9 cellular contexts compared by ENCODE assay signal in genomic region chr12:750356-751191, GRCh38. TPM values are rescaled to one million over a fixed set of nuclear protein-coding genes. Genes with fewer than 3 reads are reported as not detected.
DNase-seq lines count a peak whose midpoint lies in the region; ATAC-seq and TF ChIP-seq lines count a peak whose summit lies in the region.
"Had no signal": no experiment of that assay in that cellular context is flagged by ENCODE, and none has a peak within 500 bp of the region (broad histone marks: within the 10 kb centered on the region; RNA-seq: fewer than 3 reads in every experiment).

No MANE protein-coding gene starts in this region.

- H3K36me3 Mint-ChIP-seq in activated CD4-positive, alpha-beta T cell treated with anti-CD3 and anti-CD28 coated beads, Interleukin-2, amount 10 ng/mL, durations not matched to agents 7 days and 5 days (ENCODE audit: low read depth) = peaks cover 20% of the 10 kb centered on the region

- peaks cover 13% of the 10 kb centered on the region for H3K4me1 Mint-ChIP-seq in activated CD4-positive, alpha-beta T cell treated with anti-CD3 and anti-CD28 coated beads, Interleukin-2, amount 10 ng/mL, durations not matched to agents 7 days and 5 days

- peak; percentile 35 for DNase-seq in DMS53 treated with DMSO at 0.1 percent for 48 hours (lab: John Stamatoyannopoulos, UW; ENCODE audit: unreplicated experiment)
- DNase-seq in NCI-H1930 (lab: John Stamatoyannopoulos, UW) = peak; percentile 51 to 72
- DNase-seq in epithelial cell of prostate (ENCODE audit: low read depth, low spot score) = no peak
- no peak for DNase-seq in psoas muscle
- DNase-seq in anterior cingulate cortex (lab: John Stamatoyannopoulos, UW) = no peak
- DNase-seq in cortex of kidney (lab: John Stamatoyannopoulos, UW) = no peak
- DNase-seq in activated CD4-positive, alpha-beta T cell treated with anti-CD3 and anti-CD28 coated beads, Interleukin-2, amount 10 ng/mL, durations not matched to agents 7 days and 5 days = no peak

- no peaks in the 10 kb centered on the region for H3K36me3 ChIP-seq in psoas muscle (ENCODE audit: insufficient read depth in 1 of 2, low read depth in 1 of 2)

- H3K27ac Mint-ChIP-seq in activated CD4-positive, alpha-beta T cell treated with anti-CD3 and anti-CD28 coated beads, Interleukin-2, amount 10 ng/mL, durations not matched to agents 7 days and 5 days = no peak overlapping the region

- H3K27ac ChIP-seq in epithelial cell of prostate (peak overlapping the region; percentile 88), psoas muscle (peak overlapping the region; percentile 95)

- CTCF ChIA-PET in activated CD4-positive, alpha-beta T cell treated with anti-CD3 and anti-CD28 coated beads, Interleukin-2, amount 10 ng/mL, durations not matched to agents 7 days and 5 days (lab: Charles Lee) = interaction anchor here (0.6 to 6.1 kb wide), 51 partner anchors 9 to 937 kb away, joined by 3 to 91 read pairs (median 5); partner anchors contain the start of genes NINJ2 and RAD52

- peak overlapping the region; percentile 96 for H3K4me3 ChIP-seq in psoas muscle

- ATAC-seq in psoas muscle (no peak), GM18511 (IDR thresholded peaks at IDR 0.05; ENCODE audit: unreplicated experiment) (no peak)

- no peaks in the 10 kb centered on the region for H3K9me3 Mint-ChIP-seq in activated CD4-positive, alpha-beta T cell treated with anti-CD3 and anti-CD28 coated beads, Interleukin-2, amount 10 ng/mL, durations not matched to agents 7 days and 5 days
- H3K9me3 Mint-ChIP-seq: activated naive CD8-positive, alpha-beta T cell treated with anti-CD3 and anti-CD28 coated beads, Interleukin-2, amount 10 ng/mL, durations not matched to agents 7 days and 5 days had no signal

- peaks cover 15% of the 10 kb centered on the region for H3K4me1 ChIP-seq in psoas muscle

- no peaks in the 10 kb centered on the region for H3K27me3 Mint-ChIP-seq in activated CD4-positive, alpha-beta T cell treated with anti-CD3 and anti-CD28 coated beads, Interleukin-2, amount 10 ng/mL, durations not matched to agents 7 days and 5 days
- H3K27me3 Mint-ChIP-seq: activated naive CD8-positive, alpha-beta T cell treated with anti-CD3 and anti-CD28 coated beads, Interleukin-2, amount 10 ng/mL, durations not matched to agents 7 days and 5 days had no signal

- no peak overlapping the region for H3K4me3 Mint-ChIP-seq in activated CD4-positive, alpha-beta T cell treated with anti-CD3 and anti-CD28 coated beads, Interleukin-2, amount 10 ng/mL, durations not matched to agents 7 days and 5 days

- H3K27me3 ChIP-seq in psoas muscle (ENCODE audit: insufficient read depth in 3 of 3, low read length in 2 of 3) = no peaks in the 10 kb centered on the region

- H3K9me3 ChIP-seq in psoas muscle = no peaks in the 10 kb centered on the region

- POLR2A ChIA-PET in activated CD4-positive, alpha-beta T cell treated with anti-CD3 and anti-CD28 coated beads, Interleukin-2, amount 10 ng/mL, durations not matched to agents 7 days and 5 days (lab: Charles Lee) = interaction anchor here (0.6 to 1.5 kb wide), 11 partner anchors 22 to 361 kb away, joined by 3 to 11 read pairs (median 4); partner anchors contain the start of gene KDM5A

- 2 to 6% (median 3%) methylated on average over 7 of the region's 7 CpGs for WGBS in psoas muscle, 3 donors

- intact Hi-C loops in psoas muscle (cut with DNase I) = loop anchor here (1.0 to 10.0 kb wide), 6 partner anchors 33 to 194 kb away; partner anchors contain the start of gene RAD52 (in 1 of the 2)

- no peak for TF ChIP-seq CTCF in psoas muscle (IDR thresholded peaks at IDR 0.05)

RNA-seq across cellular contexts. Expression of gene WNK1, which starts 1.8 kb away (rescaled TPM):
- total RNA-seq in psoas muscle = 100 to 1,000 TPM; 230 to 272 (median 245) TPM
- 100 to 1,000 TPM in 1 of 3 donors, 10 to 100 TPM in 2; 40.7 to 142 (median 51.5) TPM for polyA plus RNA-seq in psoas muscle
- total RNA-seq in activated CD4-positive, alpha-beta T cell treated with anti-CD3 and anti-CD28 coated beads, Interleukin-2, amount 10 ng/mL, durations not matched to agents 7 days and 5 days = 100 to 1,000 TPM; 162 to 170 TPM

Comparison
In these comparisons a context has a peak if more than half of its experiments do, and no peak if none do; other contexts are left out.
1. DNase-seq: peak in DMS53 treated with DMSO at 0.1 percent for 48 hours (single experiment) and NCI-H1930 (2 of 2); none in epithelial cell of prostate (single experiment), psoas muscle (0 of 2), anterior cingulate cortex (0 of 58), cortex of kidney (single experiment) and activated CD4-positive, alpha-beta T cell treated with anti-CD3 and anti-CD28 coated beads, Interleukin-2, amount 10 ng/mL, durations not matched to agents 7 days and 5 days (single experiment).